In the genomic region with DNA sequence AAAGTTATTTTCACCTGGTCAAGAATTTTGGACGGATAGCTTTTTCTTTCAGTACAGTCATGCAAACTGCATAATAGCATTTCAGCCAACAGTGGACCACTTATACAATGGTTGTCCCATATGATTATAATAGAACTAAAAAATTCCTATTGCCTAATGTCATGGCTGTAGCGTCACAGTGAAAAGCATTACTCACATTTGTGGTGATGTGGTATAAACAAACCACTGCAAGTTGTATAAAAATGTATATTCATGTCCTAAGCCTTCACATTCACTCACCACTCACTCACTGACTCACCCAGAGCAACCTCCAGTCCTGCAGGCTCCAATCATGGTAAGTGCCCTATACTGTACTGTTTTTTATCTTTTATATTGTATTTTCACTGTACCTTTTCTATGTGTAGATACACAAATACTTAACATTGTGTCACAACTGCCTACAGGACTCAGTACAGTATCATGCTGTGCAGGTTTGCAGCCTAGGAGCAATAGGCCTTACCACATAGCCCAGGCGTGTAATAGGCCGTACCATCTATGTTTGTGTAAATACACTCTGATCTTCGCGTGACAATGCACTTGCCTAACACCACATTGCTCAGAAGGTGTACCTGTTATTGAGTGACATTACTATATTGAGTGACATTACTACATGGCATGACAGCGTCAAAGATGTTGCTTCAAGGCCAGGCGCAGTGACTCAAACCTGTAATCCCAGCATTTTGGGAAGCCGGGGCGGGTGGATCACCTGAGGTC, we compare ENCODE assay signal across 11 cellular contexts. TPM values are rescaled to one million over a fixed set of nuclear protein-coding genes. Genes with fewer than 3 reads are reported as not detected.
DNase-seq lines count a peak whose midpoint lies in the region; ATAC-seq and TF ChIP-seq lines count a peak whose summit lies in the region.
"Had no signal": no experiment of that assay in that cellular context is flagged by ENCODE, and none has a peak within 500 bp of the region (broad histone marks: within the 10 kb centered on the region; RNA-seq: fewer than 3 reads in every experiment).

No MANE protein-coding gene starts in this region.

- peak overlapping the region; percentile 72 for H3K27ac ChIP-seq in ACC112 (ENCODE audit: low read depth, low read length)
- H3K27ac ChIP-seq in adrenal gland: no peak overlapping the region

- H3K4me1 ChIP-seq in ACC112 (ENCODE audit: control insufficient read depth, insufficient read depth, low read length, unreplicated experiment): peaks cover 5% of the 10 kb centered on the region
- H3K4me1 ChIP-seq in adrenal gland (replicated peaks in 1 of 2): no peaks in the 10 kb centered on the region

- H3K27me3 ChIP-seq in ACC112 (ENCODE audit: insufficient read depth, low read length) (no peaks in the 10 kb centered on the region), adrenal gland (no peaks in the 10 kb centered on the region)

- H3K36me3 ChIP-seq in ACC112 (ENCODE audit: insufficient read depth, low read length) (peaks cover 13% of the 10 kb centered on the region; the same call in 1 of the 2 replicates), adrenal gland (replicated peaks in 1 of 2) (no peaks in the 10 kb centered on the region)

- no peak overlapping the region for H2AFZ ChIP-seq in ACC112 (ENCODE audit: low read length, unreplicated experiment)

- no peaks in the 10 kb centered on the region for H3K9me3 ChIP-seq in adrenal gland (replicated peaks in 1 of 3)

- WGBS in adrenal gland, 4 donors: 93 to 97% (median 96%) methylated on average over 10 of the region's 10 CpGs

- H3K4me3 ChIP-seq in ACC112 (ENCODE audit: low read depth, low read length) (no peak overlapping the region), fibroblast of pulmonary artery (replicated peaks; ENCODE audit: low read depth, low read length) (no peak overlapping the region), adrenal gland (no peak overlapping the region)

- H3K79me2 ChIP-seq in ACC112 (ENCODE audit: control insufficient read depth, insufficient read depth, low read length, unreplicated experiment): peaks cover 53% of the 10 kb centered on the region

- TF ChIP-seq POLR2A in adrenal gland (IDR thresholded peaks at IDR 0.05): no peak

- DNase-seq in GM04503 (ENCODE audit: low read depth) (peak; percentile 71), fibroblast of pulmonary artery (ENCODE audit: low read depth) (peak; percentile 81), sciatic nerve (ENCODE audit: low spot score) (no peak), adrenal gland (no peak), mucosa of gallbladder (ENCODE audit: low spot score) (no peak)
- DNase-seq: activated CD4-positive, CD25-positive, alpha-beta regulatory T cell treated with anti-CD3 and anti-CD28 coated beads, Interleukin-2, amount 50 U/mL, for 72 hours; NCI-H1417 treated with DMSO at 0.1 percent for 48 hours; RPMI8226 had no signal

- no peak for TF ChIP-seq CTCF in fibroblast of pulmonary artery (IDR thresholded peaks at IDR 0.05; ENCODE audit: low read length, missing control alignments)
- no peak for TF ChIP-seq CTCF in adrenal gland (IDR thresholded peaks at IDR 0.05)

- intact Hi-C loops in sciatic nerve (cut with DNase I): no loop called here
- intact Hi-C loops in adrenal gland (cut with DNase I): no loop called here

- ATAC-seq in SK-N-SH treated with all-trans-retinoic acid at 6 μM for 48 hours (peak; percentile 67), GM19023 (IDR thresholded peaks at IDR 0.05; ENCODE audit: unreplicated experiment) (no peak), sciatic nerve (no peak)

TF ChIP-seq in SK-N-SH treated with all-trans-retinoic acid at 6 μM for 48 hours, 23 proteins besides CTCF, POLR2A, EP300 and RAD21 (continues in another document):
- TF ChIP-seq, protein P1, sequence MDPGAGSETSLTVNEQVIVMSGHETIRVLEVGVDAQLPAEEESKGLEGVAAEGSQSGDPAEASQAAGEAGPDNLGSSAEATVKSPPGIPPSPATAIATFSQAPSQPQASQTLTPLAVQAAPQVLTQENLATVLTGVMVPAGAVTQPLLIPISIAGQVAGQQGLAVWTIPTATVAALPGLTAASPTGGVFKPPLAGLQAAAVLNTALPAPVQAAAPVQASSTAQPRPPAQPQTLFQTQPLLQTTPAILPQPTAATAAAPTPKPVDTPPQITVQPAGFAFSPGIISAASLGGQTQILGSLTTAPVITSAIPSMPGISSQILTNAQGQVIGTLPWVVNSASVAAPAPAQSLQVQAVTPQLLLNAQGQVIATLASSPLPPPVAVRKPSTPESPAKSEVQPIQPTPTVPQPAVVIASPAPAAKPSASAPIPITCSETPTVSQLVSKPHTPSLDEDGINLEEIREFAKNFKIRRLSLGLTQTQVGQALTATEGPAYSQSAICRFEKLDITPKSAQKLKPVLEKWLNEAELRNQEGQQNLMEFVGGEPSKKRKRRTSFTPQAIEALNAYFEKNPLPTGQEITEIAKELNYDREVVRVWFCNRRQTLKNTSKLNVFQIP (CRISPR knock-in tag; IDR thresholded peaks at IDR 0.05; ENCODE audit: borderline replicate concordance, low read depth): no peak
- no peak for TF ChIP-seq OSR1 (CRISPR knock-in tag; IDR thresholded peaks at IDR 0.05)
- no peak for TF ChIP-seq SNAI2 (CRISPR knock-in tag; IDR thresholded peaks at IDR 0.05)
- TF ChIP-seq, protein P2, sequence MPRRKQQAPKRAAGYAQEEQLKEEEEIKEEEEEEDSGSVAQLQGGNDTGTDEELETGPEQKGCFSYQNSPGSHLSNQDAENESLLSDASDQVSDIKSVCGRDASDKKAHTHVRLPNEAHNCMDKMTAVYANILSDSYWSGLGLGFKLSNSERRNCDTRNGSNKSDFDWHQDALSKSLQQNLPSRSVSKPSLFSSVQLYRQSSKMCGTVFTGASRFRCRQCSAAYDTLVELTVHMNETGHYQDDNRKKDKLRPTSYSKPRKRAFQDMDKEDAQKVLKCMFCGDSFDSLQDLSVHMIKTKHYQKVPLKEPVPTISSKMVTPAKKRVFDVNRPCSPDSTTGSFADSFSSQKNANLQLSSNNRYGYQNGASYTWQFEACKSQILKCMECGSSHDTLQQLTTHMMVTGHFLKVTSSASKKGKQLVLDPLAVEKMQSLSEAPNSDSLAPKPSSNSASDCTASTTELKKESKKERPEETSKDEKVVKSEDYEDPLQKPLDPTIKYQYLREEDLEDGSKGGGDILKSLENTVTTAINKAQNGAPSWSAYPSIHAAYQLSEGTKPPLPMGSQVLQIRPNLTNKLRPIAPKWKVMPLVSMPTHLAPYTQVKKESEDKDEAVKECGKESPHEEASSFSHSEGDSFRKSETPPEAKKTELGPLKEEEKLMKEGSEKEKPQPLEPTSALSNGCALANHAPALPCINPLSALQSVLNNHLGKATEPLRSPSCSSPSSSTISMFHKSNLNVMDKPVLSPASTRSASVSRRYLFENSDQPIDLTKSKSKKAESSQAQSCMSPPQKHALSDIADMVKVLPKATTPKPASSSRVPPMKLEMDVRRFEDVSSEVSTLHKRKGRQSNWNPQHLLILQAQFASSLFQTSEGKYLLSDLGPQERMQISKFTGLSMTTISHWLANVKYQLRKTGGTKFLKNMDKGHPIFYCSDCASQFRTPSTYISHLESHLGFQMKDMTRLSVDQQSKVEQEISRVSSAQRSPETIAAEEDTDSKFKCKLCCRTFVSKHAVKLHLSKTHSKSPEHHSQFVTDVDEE (CRISPR knock-in tag; IDR thresholded peaks at IDR 0.05): no peak
- TF ChIP-seq ZNF8 (CRISPR knock-in tag; IDR thresholded peaks at IDR 0.05): no peak
- no peak for TF ChIP-seq ZNF565 (CRISPR knock-in tag; conservative IDR thresholded peaks at IDR 0.05; ENCODE audit: low read depth)
- no peak for TF ChIP-seq ISL1 (CRISPR knock-in tag; IDR thresholded peaks at IDR 0.05)
- no peak for TF ChIP-seq ARNTL (CRISPR knock-in tag; IDR thresholded peaks at IDR 0.05; ENCODE audit: borderline replicate concordance, low read depth)
- no peak for TF ChIP-seq GLIS3 (CRISPR knock-in tag; IDR thresholded peaks at IDR 0.05)
- TF ChIP-seq PPARA (CRISPR knock-in tag; IDR thresholded peaks at IDR 0.05; ENCODE audit: borderline replicate concordance): no peak
- TF ChIP-seq ZFP30 (CRISPR knock-in tag; IDR thresholded peaks at IDR 0.05): no peak
- no peak for TF ChIP-seq BACH2 (CRISPR knock-in tag; IDR thresholded peaks at IDR 0.05; ENCODE audit: borderline replicate concordance)
- TF ChIP-seq, protein P3, sequence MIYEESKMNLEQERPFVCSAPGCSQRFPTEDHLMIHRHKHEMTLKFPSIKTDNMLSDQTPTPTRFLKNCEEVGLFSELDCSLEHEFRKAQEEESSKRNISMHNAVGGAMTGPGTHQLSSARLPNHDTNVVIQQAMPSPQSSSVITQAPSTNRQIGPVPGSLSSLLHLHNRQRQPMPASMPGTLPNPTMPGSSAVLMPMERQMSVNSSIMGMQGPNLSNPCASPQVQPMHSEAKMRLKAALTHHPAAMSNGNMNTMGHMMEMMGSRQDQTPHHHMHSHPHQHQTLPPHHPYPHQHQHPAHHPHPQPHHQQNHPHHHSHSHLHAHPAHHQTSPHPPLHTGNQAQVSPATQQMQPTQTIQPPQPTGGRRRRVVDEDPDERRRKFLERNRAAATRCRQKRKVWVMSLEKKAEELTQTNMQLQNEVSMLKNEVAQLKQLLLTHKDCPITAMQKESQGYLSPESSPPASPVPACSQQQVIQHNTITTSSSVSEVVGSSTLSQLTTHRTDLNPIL (CRISPR knock-in tag; IDR thresholded peaks at IDR 0.05; ENCODE audit: low read depth): no peak
- no peak for TF ChIP-seq CSDC2 (CRISPR knock-in tag; IDR thresholded peaks at IDR 0.05)
- TF ChIP-seq TOX (CRISPR knock-in tag; IDR thresholded peaks at IDR 0.05; ENCODE audit: borderline replicate concordance): no peak
- no peak for TF ChIP-seq ZNF70 (CRISPR knock-in tag; IDR thresholded peaks at IDR 0.05)
- no peak for TF ChIP-seq TCF4 (CRISPR knock-in tag; IDR thresholded peaks at IDR 0.05; ENCODE audit: borderline replicate concordance)
- no peak for TF ChIP-seq CSRNP3 (CRISPR knock-in tag; IDR thresholded peaks at IDR 0.05)

RNA-seq across cellular contexts. Expression of gene ABHD12, which starts 17.9 kb away (rescaled TPM):
- 70.4 TPM for total RNA-seq in sciatic nerve
- 10 to 100 TPM; 50.9 to 95.8 (median 55.2) TPM for total RNA-seq in adrenal gland
- polyA plus RNA-seq in adrenal gland: 10 to 100 TPM; 30.3 to 69.3 (median 51.9) TPM
- total RNA-seq in mucosa of gallbladder: 81.1 TPM

RNA-seq across cellular contexts. Expression of gene GINS1, which starts 34.7 kb away (rescaled TPM):
- total RNA-seq in sciatic nerve: 1.4 TPM
- total RNA-seq in adrenal gland: 1 to 10 TPM in 6 of 8 donors, under 1 TPM in 2; 0.30 to 2.1 (median 1.2) TPM
- 1 to 10 TPM in 1 of 3 donors, under 1 TPM in 2; 0.30 to 1.6 (median 0.56) TPM for polyA plus RNA-seq in adrenal gland
- total RNA-seq in mucosa of gallbladder: 1.4 TPM

Comparison
In these comparisons a context has a peak if more than half of its experiments do, and no peak if none do; other contexts are left out.
1. DNase-seq: peak in GM04503 (single experiment) and fibroblast of pulmonary artery (single experiment); none in sciatic nerve (single experiment), adrenal gland (0 of 7) and mucosa of gallbladder (single experiment).